Comparison of ENCODE assay signal across 23 cellular contexts in genomic region chr5:65418661-65419060, GRCh38.
DNase-seq lines count a peak whose midpoint lies in the region; ATAC-seq, FAIRE-seq and TF ChIP-seq lines count a peak whose summit lies in the region.
"Had no signal": no experiment of that assay in that cellular context is flagged by ENCODE, and none has a peak within 500 bp of the region (broad histone marks: within the 10 kb centered on the region; RNA-seq: fewer than 3 reads in every experiment).

No MANE protein-coding gene starts in this region.

- H3K27ac ChIP-seq in GM23248: no peak overlapping the region
- no peak overlapping the region for H3K27ac ChIP-seq in foreskin keratinocyte
- no peak overlapping the region for H3K27ac ChIP-seq in esophagus muscularis mucosa (replicated peaks in 1 of 4)
- H3K27ac ChIP-seq: PC-9, SJCRH30 had no signal

- WGBS in GM23248 (ENCODE audit: low coverage in 1 of 2, low lambda C conversion rate in 2 of 2, missing lambda C conversion rate in 2 of 2), 2 experiments: 97% methylated on average over 2 of the region's 2 CpGs
- WGBS in esophagus muscularis mucosa: 100% methylated on average over 2 of the region's 2 CpGs

- peaks cover 57% of the 10 kb centered on the region for H3K36me3 ChIP-seq in GM23248 (ENCODE audit: low read depth)
- H3K36me3 ChIP-seq in esophagus muscularis mucosa: no peaks in the 10 kb centered on the region
- H3K36me3 ChIP-seq: HAP-1, SJCRH30 had no signal

- H3K4me3 ChIP-seq in GM23248 (no peak overlapping the region), cardiac fibroblast (replicated peaks in 1 of 2; ENCODE audit: low read depth in 2 of 2, low read length in 2 of 2) (no peak overlapping the region), esophagus muscularis mucosa (no peak overlapping the region)
- H3K4me3 ChIP-seq: HAP-1, PC-9, SJCRH30 had no signal

- TF ChIP-seq EP300 in esophagus muscularis mucosa (IDR thresholded peaks at IDR 0.05): no peak

- TF ChIP-seq POLR2A in esophagus muscularis mucosa (IDR thresholded peaks at IDR 0.05; ENCODE audit: low read depth): no peak

- H3K79me2 ChIP-seq in GM23248 (ENCODE audit: insufficient read depth): peaks cover 96% of the 10 kb centered on the region

- no peaks in the 10 kb centered on the region for H4K20me1 ChIP-seq in GM23248 (ENCODE audit: insufficient read depth)

- no peak overlapping the region for H2AFZ ChIP-seq in GM23248
- H2AFZ ChIP-seq: PC-9 had no signal

- FAIRE-seq in D721Med (lab: Jason Lieb, UNC): no peak
- FAIRE-seq: GM12891, GM19239, HepG2 had no signal

- peaks cover 3% of the 10 kb centered on the region; the same call in 1 of the 2 replicates for H3K4me1 ChIP-seq in GM23248 (ENCODE audit: insufficient read depth)
- no peaks in the 10 kb centered on the region for H3K4me1 ChIP-seq in foreskin keratinocyte
- no peaks in the 10 kb centered on the region for H3K4me1 ChIP-seq in esophagus muscularis mucosa
- H3K4me1 ChIP-seq: HAP-1, SJCRH30 had no signal

- intact Hi-C loops in esophagus muscularis mucosa (cut with DNase I): no loop called here

- H3K9me3 ChIP-seq in GM23248 (ENCODE audit: low read depth): peaks cover 6% of the 10 kb centered on the region
- H3K9me3 ChIP-seq in esophagus muscularis mucosa: peaks cover 0 to 32% (median 18%) of the 10 kb centered on the region in 4 donors
- H3K9me3 ChIP-seq: HAP-1 had no signal

- peak; percentile 39 for DNase-seq in GM23248
- peak; percentile 22 for DNase-seq in M059J (ENCODE audit: low read depth)
- DNase-seq in cardiac fibroblast (ENCODE audit: low read depth in 2 of 2): peak in 1 of 2 donors; percentile 76
- DNase-seq in foreskin keratinocyte: peak; percentile 5 to 41
- no peak for DNase-seq in D721Med (ENCODE audit: insufficient read length, low spot score)
- DNase-seq in LoVo (ENCODE audit: low spot score): no peak
- no peak for DNase-seq in esophagus muscularis mucosa (ENCODE audit: extremely low spot score)
- no peak for DNase-seq in 8988T
- DNase-seq: ACHN, DMS 273 treated with DMSO at 0.1 percent for 48 hours, DND-41, GF-D8, KG1, NCI-H1417 treated with DMSO at 0.1 percent for 48 hours, NCI-H187 treated with DMSO at 0.1 percent for 48 hours, NCI-H345, NCI-H524 treated with DMSO at 0.1 percent for 48 hours, PC-9, SJCRH30 had no signal

- H3K27me3 ChIP-seq in GM23248 (replicated peaks; ENCODE audit: insufficient read depth) (no peaks in the 10 kb centered on the region), foreskin keratinocyte (no peaks in the 10 kb centered on the region), esophagus muscularis mucosa (no peaks in the 10 kb centered on the region)
- H3K27me3 ChIP-seq: SJCRH30 had no signal

- TF ChIP-seq CTCF in cardiac fibroblast (IDR thresholded peaks at IDR 0.05; ENCODE audit: low read depth, low read length): peak; percentile 30
- TF ChIP-seq CTCF in foreskin keratinocyte (conservative IDR thresholded peaks at IDR 0.05): no peak
- no peak for TF ChIP-seq CTCF in D721Med (IDR thresholded peaks at IDR 0.05; ENCODE audit: insufficient read depth, missing control alignments)
- TF ChIP-seq CTCF in esophagus muscularis mucosa (IDR thresholded peaks at IDR 0.05): no peak

- H3K9me2 ChIP-seq in GM23248 (ENCODE audit: insufficient read depth): no peaks in the 10 kb centered on the region

- no peak overlapping the region for H3K9ac ChIP-seq in GM23248

- ATAC-seq in foreskin keratinocyte: no peak
- ATAC-seq: HepG2 had no signal

- in situ Hi-C loops in GM23248 (cut with MboI): no loop called here

- H3F3A ChIP-seq in GM23248 (ENCODE audit: insufficient read depth): peaks cover 40% of the 10 kb centered on the region; the same call in 1 of the 2 replicates

- no peak overlapping the region for H3K4me2 ChIP-seq in GM23248 (ENCODE audit: unreplicated experiment)
- H3K4me2 ChIP-seq: PC-9 had no signal

Comparison
In these comparisons a context has a peak if more than half of its experiments do, and no peak if none do; other contexts are left out.
1. DNase-seq: peak in GM23248 (single experiment), M059J (single experiment) and foreskin keratinocyte (2 of 2); none in D721Med (single experiment), LoVo (single experiment), esophagus muscularis mucosa (single experiment) and 8988T (single experiment).